8 cellular contexts compared by ENCODE assay signal in genomic region chr7:105098863-105099515, GRCh38.
DNase-seq lines count a peak whose midpoint lies in the region; ATAC-seq and TF ChIP-seq lines count a peak whose summit lies in the region.

No MANE protein-coding gene starts in this region.

- no peak overlapping the region for H3K4me3 ChIP-seq in fibroblast of mammary gland (ENCODE audit: control insufficient read depth, low read depth, low read length)
- no peak overlapping the region for H3K4me3 ChIP-seq in spleen
- no peak overlapping the region for H3K4me3 ChIP-seq in tibial nerve

- H3K36me3 ChIP-seq in spleen (peaks cover 0 to 100% (median 29%) of the 10 kb centered on the region in 6 donors), tibial nerve (peaks cover 0 to 32% (median 0%) of the 10 kb centered on the region in 3 donors)

- DNase-seq in fibroblast of mammary gland (ENCODE audit: low read depth) (peak; percentile 33), spleen (no peak), tibial nerve (ENCODE audit: low spot score in 2 of 2) (no peak), substantia nigra (lab: John Stamatoyannopoulos, UW) (no peak)

- H3K27me3 ChIP-seq in spleen (replicated peaks in 1 of 7) (no peaks in the 10 kb centered on the region), tibial nerve (no peaks in the 10 kb centered on the region)

- TF ChIP-seq CTCF in fibroblast of mammary gland (conservative IDR thresholded peaks at IDR 0.05; ENCODE audit: control insufficient read depth, insufficient read depth, low read depth, low read length), result no peak
- no peak for TF ChIP-seq CTCF in spleen (IDR thresholded peaks at IDR 0.05 in 8 of 11, conservative IDR thresholded peaks at IDR 0.05 in 3 of 11)
- TF ChIP-seq CTCF in tibial nerve (IDR thresholded peaks at IDR 0.05), result no peak

- H3K27ac ChIP-seq in spleen (peak overlapping the region in 1 of 8 donors; percentile 9), tibial nerve (no peak overlapping the region), substantia nigra (ENCODE audit: low read depth, low read length, poor library complexity, severe bottlenecking) (no peak overlapping the region)

- intact Hi-C loops in spleen (cut with DNase I; ENCODE audit: low total_unique reads), result no loop called here

- no peak for TF ChIP-seq POLR2A in spleen (IDR thresholded peaks at IDR 0.05)
- TF ChIP-seq POLR2A in tibial nerve (IDR thresholded peaks at IDR 0.05), result no peak

- 68 to 81% (median 79%) methylated on average over 2 of the region's 2 CpGs for WGBS in spleen, 5 donors
- 72 to 73% methylated on average over 2 of the region's 2 CpGs for WGBS in tibial nerve, 2 donors

- TF ChIP-seq EP300 in tibial nerve (IDR thresholded peaks at IDR 0.05), result no peak

- ATAC-seq in GM18502 (IDR thresholded peaks at IDR 0.05; ENCODE audit: poor library complexity, unreplicated experiment) (peak; percentile 83), GM21515 (IDR thresholded peaks at IDR 0.05; ENCODE audit: unreplicated experiment) (peak; percentile 62), HG03575 (IDR thresholded peaks at IDR 0.05; ENCODE audit: extremely low read depth, insufficient number of reproducible peaks, low FRiP score, unreplicated experiment) (peak; percentile 67), HG03469 (IDR thresholded peaks at IDR 0.05; ENCODE audit: unreplicated experiment) (no peak)

- H3K4me1 ChIP-seq in spleen, result peaks cover 0 to 48% (median 8%) of the 10 kb centered on the region in 6 donors
- peaks cover 0 to 39% (median 7%) of the 10 kb centered on the region in 4 donors for H3K4me1 ChIP-seq in tibial nerve

- no peaks in the 10 kb centered on the region for H3K9me3 ChIP-seq in spleen
- no peaks in the 10 kb centered on the region for H3K9me3 ChIP-seq in tibial nerve
